In genomic region chr15:39658740-39659139, GRCh38 we compare ENCODE assay signal across 28 cellular contexts.
"Had no signal": no experiment of that assay in that cellular context is flagged by ENCODE, and none has a peak within 500 bp of the region (broad histone marks: within the 10 kb centered on the region; RNA-seq: fewer than 3 reads in every experiment).

No MANE protein-coding gene starts in this region.

- H2AFZ ChIP-seq: neural progenitor cell, parathyroid adenoma had no signal

- H3K4me3 ChIP-seq: neural progenitor cell, ovary, pancreas, prostate gland, psoas muscle, right atrium auricular region, right lobe of liver, sigmoid colon, skin epidermis, smooth muscle cell, spleen had no signal

- H3K9me3 ChIP-seq: neutrophil, ovary, pancreas, prostate gland, psoas muscle, right atrium auricular region, right lobe of liver, sigmoid colon, spleen had no signal

- H3K36me3 ChIP-seq: neural progenitor cell, neutrophil, ovary, pancreas, prostate gland, right atrium auricular region, right lobe of liver, sigmoid colon, spleen had no signal

- H3K79me2 ChIP-seq: parathyroid adenoma had no signal

- H3K9ac ChIP-seq: neural progenitor cell, parathyroid adenoma had no signal

- H3K27ac ChIP-seq: neural progenitor cell, neutrophil, ovary, pancreas, parathyroid adenoma, prostate gland, psoas muscle, right atrium auricular region, right lobe of liver, sigmoid colon, skin epidermis, spleen had no signal

- ATAC-seq: naive thymus-derived CD4-positive, alpha-beta T cell; naive thymus-derived CD8-positive, alpha-beta T cell; natural killer cell; natural killer cell treated with Interleukin-12 subunit alpha and Interleukin-12 subunit beta and Interleukin-15 and Interleukin-18, amount 100 ng/mL, for 72 hours; pancreas; psoas muscle; right cardiac atrium; right lobe of liver; sciatic nerve had no signal

- FAIRE-seq: pancreas, small intestine had no signal

- H3K4me2 ChIP-seq: neural progenitor cell, smooth muscle cell had no signal

- H3K4me1 ChIP-seq: pancreas, parathyroid adenoma, prostate gland, psoas muscle, right atrium auricular region, right lobe of liver, spleen had no signal

- H3K27me3 ChIP-seq: neural progenitor cell, neutrophil, ovary, pancreas, right atrium auricular region, right lobe of liver, sigmoid colon, spleen had no signal

- DNase-seq: naive thymus-derived CD4-positive, alpha-beta T cell; naive thymus-derived CD8-positive, alpha-beta T cell; natural killer cell; nephron progenitor cell; nucleus accumbens; occipital lobe; ovary; pancreas; psoas muscle; retina; right cardiac atrium; right lobe of liver; sigmoid colon; small intestine; spleen; stimulated activated CD4-positive, alpha-beta T cell treated with anti-CD3 and anti-CD28 coated beads, Interleukin-12 subunit alpha, Interleukin-12 subunit beta, amount 100 ng/mL, for 4 hours; stimulated activated CD4-positive, alpha-beta T cell treated with anti-CD3 and anti-CD28 coated beads, Interleukin-15, amount 100 ng/mL, for 24 hours; stimulated activated CD4-positive, alpha-beta T cell treated with anti-CD3 and anti-CD28 coated beads, Interleukin-1b, Interleukin-23, amount 100 ng/mL, for 48 hours; stimulated activated CD4-positive, alpha-beta T cell treated with anti-CD3 and anti-CD28 coated beads, Interleukin-2, amount 100 ng/mL, for 24 hours had no signal
